In the genomic region with DNA sequence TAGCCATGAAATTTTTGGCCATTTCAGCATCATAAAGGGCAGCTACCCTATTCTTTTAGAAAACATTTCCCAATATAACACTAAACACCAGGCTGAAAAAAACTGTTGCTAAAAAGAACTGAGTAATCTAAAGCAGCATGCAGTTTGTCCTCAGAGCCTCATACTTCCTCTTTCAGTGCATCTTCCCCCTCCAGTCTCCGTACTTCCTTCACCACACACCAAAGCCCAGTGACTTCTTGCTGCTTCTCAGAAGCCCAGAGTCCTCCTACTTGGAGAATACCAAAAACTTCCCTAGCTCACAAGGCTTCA, we compare ENCODE assay signal across 10 cellular contexts. TPM values are rescaled to one million over a fixed set of nuclear protein-coding genes. Genes with fewer than 3 reads are reported as not detected.
DNase-seq lines count a peak whose midpoint lies in the region; ATAC-seq and TF ChIP-seq lines count a peak whose summit lies in the region.
"Had no signal": no experiment of that assay in that cellular context is flagged by ENCODE, and none has a peak within 500 bp of the region (broad histone marks: within the 10 kb centered on the region; RNA-seq: fewer than 3 reads in every experiment).

No MANE protein-coding gene starts in this region.

- intact Hi-C loops in CD14-positive monocyte (cut with micrococcal nuclease): loop anchor here in 1 of 2 donors (5.0 kb wide), 1 partner anchor 47 kb away; no protein-coding TSS in a partner anchor
- intact Hi-C loops in esophagus muscularis mucosa (cut with DNase I): no loop called here
- intact Hi-C loops in testis (cut with DNase I; ENCODE audit: low total_unique reads): no loop called here
- intact Hi-C loops in tibial artery (cut with DNase I; ENCODE audit: low total_unique reads): no loop called here

- peak; percentile 80 for DNase-seq in CD14-positive monocyte (ENCODE audit: low spot score)
- DNase-seq in HL-60 (ENCODE audit: low read depth in 1 of 2, low spot score in 1 of 2): peak; percentile 81 to 87
- DNase-seq in esophagus muscularis mucosa (ENCODE audit: extremely low spot score): no peak
- no peak for DNase-seq in AG08395 (ENCODE audit: low spot score)
- no peak for DNase-seq in T1000 (lab: John Stamatoyannopoulos, UW)
- DNase-seq in testis: no peak
- DNase-seq in tibial artery: no peak

- peaks cover 2 to 4% of the 10 kb centered on the region in 2 donors for H3K36me3 Mint-ChIP-seq in CD14-positive monocyte
- H3K36me3 Mint-ChIP-seq: activated naive CD8-positive, alpha-beta T cell had no signal

- ATAC-seq in GM19463 (IDR thresholded peaks at IDR 0.05; ENCODE audit: unreplicated experiment): peak; percentile 52

- no peaks in the 10 kb centered on the region for H3K36me3 ChIP-seq in esophagus muscularis mucosa
- no peaks in the 10 kb centered on the region for H3K36me3 ChIP-seq in testis (ENCODE audit: low read depth, missing control alignments)
- no peaks in the 10 kb centered on the region for H3K36me3 ChIP-seq in tibial artery

- H3K27ac ChIP-seq in HL-60 (replicated peaks) (peak overlapping the region; percentile 91), esophagus muscularis mucosa (replicated peaks in 1 of 4) (peak overlapping the region in 3 of 4 donors; percentile 32 to 64 (median 63)), testis (no peak overlapping the region), tibial artery (no peak overlapping the region)
- H3K27ac ChIP-seq: KMS-11 had no signal

- H3K9me3 Mint-ChIP-seq in CD14-positive monocyte: peaks cover 0 to 4% (median 0%) of the 10 kb centered on the region in 7 donors

- peaks cover 0 to 5% (median 0%) of the 10 kb centered on the region in 3 donors for H3K27me3 Mint-ChIP-seq in CD14-positive monocyte (ENCODE audit: low read depth in 3 of 3)
- H3K27me3 Mint-ChIP-seq: activated naive CD8-positive, alpha-beta T cell had no signal

- H3K9me3 ChIP-seq in esophagus muscularis mucosa (no peaks in the 10 kb centered on the region), testis (no peaks in the 10 kb centered on the region), tibial artery (no peaks in the 10 kb centered on the region)

- peaks cover 86% of the 10 kb centered on the region for H3K4me1 Mint-ChIP-seq in CD14-positive monocyte

- H3K27me3 ChIP-seq in HL-60 (ENCODE audit: insufficient read depth, poor library complexity, severe bottlenecking) (no peaks in the 10 kb centered on the region), esophagus muscularis mucosa (no peaks in the 10 kb centered on the region), testis (no peaks in the 10 kb centered on the region), tibial artery (no peaks in the 10 kb centered on the region)

- H3K4me1 ChIP-seq in esophagus muscularis mucosa: peaks cover 42 to 76% (median 53%) of the 10 kb centered on the region in 4 donors
- H3K4me1 ChIP-seq in testis: peaks cover 14% of the 10 kb centered on the region
- peaks cover 0 to 10% (median 2%) of the 10 kb centered on the region in 4 donors for H3K4me1 ChIP-seq in tibial artery

- no peak overlapping the region for H3K4me3 ChIP-seq in HL-60 (replicated peaks; ENCODE audit: insufficient read depth, low read length)
- H3K4me3 ChIP-seq in esophagus muscularis mucosa: no peak overlapping the region
- no peak overlapping the region for H3K4me3 ChIP-seq in testis
- no peak overlapping the region for H3K4me3 ChIP-seq in tibial artery

- H3K27ac Mint-ChIP-seq in CD14-positive monocyte: peak overlapping the region; percentile 98 to 100 (median 99)
- H3K27ac Mint-ChIP-seq: activated naive CD8-positive, alpha-beta T cell had no signal

- TF ChIP-seq CTCF in CD14-positive monocyte (IDR thresholded peaks at IDR 0.05): no peak
- no peak for TF ChIP-seq CTCF in HL-60 (IDR thresholded peaks at IDR 0.05; ENCODE audit: insufficient read depth, low read length)
- no peak for TF ChIP-seq CTCF in esophagus muscularis mucosa (IDR thresholded peaks at IDR 0.05)
- TF ChIP-seq CTCF in testis (IDR thresholded peaks at IDR 0.05): no peak
- TF ChIP-seq CTCF in tibial artery (IDR thresholded peaks at IDR 0.05): no peak

- H3K4me3 Mint-ChIP-seq in CD14-positive monocyte: peak overlapping the region in 1 of 2 donors; percentile 55
- H3K4me3 Mint-ChIP-seq: activated naive CD8-positive, alpha-beta T cell had no signal

- TF ChIP-seq POLR2A in esophagus muscularis mucosa (IDR thresholded peaks at IDR 0.05; ENCODE audit: low read depth): no peak
- no peak for TF ChIP-seq POLR2A in testis (IDR thresholded peaks at IDR 0.05)

- 79% methylated on average over 1 of the region's 1 CpG for WGBS in esophagus muscularis mucosa
- WGBS in testis, 2 donors: 72 to 81% methylated on average over 1 of the region's 1 CpG

- no peak for TF ChIP-seq EP300 in esophagus muscularis mucosa (IDR thresholded peaks at IDR 0.05)

RNA-seq across cellular contexts. Expression of a gene that starts 5.7 kb away (rescaled TPM):
- polyA plus RNA-seq in CD14-positive monocyte: 100 to 1,000 TPM; 364 to 372 TPM
- total RNA-seq in esophagus muscularis mucosa: 10 to 100 TPM; 52.8 to 95.9 (median 62.9) TPM
- total RNA-seq in testis: 10 to 100 TPM; 46.4 to 47.8 TPM
- 49.6 TPM for polyA plus RNA-seq in testis (ENCODE audit: insufficient read depth, low read depth, low replicate concordance)

RNA-seq across cellular contexts. Expression of a gene that starts 51.4 kb away (rescaled TPM):
- not detected for polyA plus RNA-seq in CD14-positive monocyte
- total RNA-seq in esophagus muscularis mucosa: not detected
- not detected for total RNA-seq in testis
- not detected for polyA plus RNA-seq in testis (ENCODE audit: insufficient read depth, low read depth, low replicate concordance)

Comparison
In these comparisons a context has a peak if more than half of its experiments do, and no peak if none do; other contexts are left out.
1. DNase-seq: peak in CD14-positive monocyte (single experiment) and HL-60 (2 of 2); none in esophagus muscularis mucosa (single experiment), AG08395 (single experiment), T1000 (single experiment), testis (single experiment) and tibial artery (0 of 2).
2. H3K27ac ChIP-seq: peak in HL-60 (single experiment) and esophagus muscularis mucosa (3 of 4); none in testis (0 of 2) and tibial artery (0 of 2).